In the genomic region with DNA sequence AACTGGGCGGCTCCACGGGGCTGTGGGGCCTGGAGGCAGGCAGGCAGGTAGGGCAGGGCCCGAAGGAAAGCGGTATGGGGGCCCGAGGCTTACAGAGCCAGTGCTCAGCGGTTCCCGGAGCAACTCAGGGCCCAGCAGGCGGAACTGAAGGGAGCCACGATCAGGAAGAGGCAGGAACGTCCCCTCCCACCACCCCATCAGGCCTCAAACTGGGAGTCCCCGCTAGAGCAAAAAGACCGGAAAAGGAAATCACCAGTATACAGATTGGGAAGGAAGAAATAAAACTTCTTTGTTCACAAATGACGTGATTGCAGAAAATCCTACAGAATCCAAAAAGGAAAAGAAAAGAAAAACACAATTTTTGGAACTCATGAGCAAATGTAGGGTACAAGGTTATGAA, we compare ENCODE assay signal across 22 cellular contexts. TPM values are rescaled to one million over a fixed set of nuclear protein-coding genes. Genes with fewer than 3 reads are reported as not detected.
"Had no signal": no experiment of that assay in that cellular context is flagged by ENCODE, and none has a peak within 500 bp of the region (broad histone marks: within the 10 kb centered on the region; RNA-seq: fewer than 3 reads in every experiment).

No MANE protein-coding gene starts in this region.

- H3K36me3 ChIP-seq: breast epithelium, MG63 had no signal

- FAIRE-seq: RCC 7860 had no signal

- ATAC-seq: activated CD4-positive, alpha-beta T cell treated with anti-CD3 and anti-CD28 coated beads for 36 hours; activated T-cell treated with anti-CD3 and anti-CD28 coated beads, Interleukin-2, amount 50 U/mL, for 72 hours; PC-3; T-helper 17 cell had no signal

- H3K4me3 ChIP-seq: breast epithelium, MG63 had no signal

- DNase-seq: activated CD4-positive, alpha-beta memory T cell treated with anti-CD3 and anti-CD28 coated beads, Interleukin-2, amount 10 ng/mL, durations not matched to agents 7 days and 5 days; activated CD4-positive, alpha-beta T cell treated with anti-CD3 and anti-CD28 coated beads for 36 hours; activated CD4-positive, alpha-beta T cell treated with anti-CD3 and anti-CD28 coated beads, Interleukin-2, amount 50 U/mL, for 1 hour; activated CD4-positive, CD25-positive, alpha-beta regulatory T cell; activated CD8-positive, alpha-beta memory T cell treated with anti-CD3 and anti-CD28 coated beads, Interleukin-2, amount 50 U/mL, for 4 hours; activated T-cell treated with anti-CD3 and anti-CD28 coated beads, Interleukin-2, amount 50 U/mL, for 72 hours; aorta; caudate nucleus; MG63; NCI-H1105 treated with DMSO at 0.1 percent for 48 hours; NCI-H1436 treated with DMSO at 0.1 percent for 48 hours; NCI-H187; NCI-H2081 treated with DMSO at 0.1 percent for 48 hours; NCI-H446; NCI-H524; PC-3; SHP77 treated with DMSO at 0.1 percent for 48 hours; T-helper 17 cell; T-helper 9 cell had no signal

- H3K9me3 ChIP-seq: breast epithelium had no signal

RNA-seq across cellular contexts. Expression of gene UNCX, which starts 51.1 kb away (rescaled TPM):
- total RNA-seq: activated CD4-positive, alpha-beta memory T cell treated with anti-CD3 and anti-CD28 coated beads, Interleukin-2, amount 10 ng/mL, durations not matched to agents 7 days and 5 days; activated CD4-positive, alpha-beta T cell treated with anti-CD3 and anti-CD28 coated beads for 36 hours; activated T-cell treated with anti-CD3 and anti-CD28 coated beads, Interleukin-2, amount 50 U/mL, for 72 hours; aorta; breast epithelium; PC-3; SK-MEL-5; T-helper 17 cell had no signal
- polyA plus RNA-seq: aorta had no signal
